Comparison of ENCODE assay signal across 22 cellular contexts in the genomic region with DNA sequence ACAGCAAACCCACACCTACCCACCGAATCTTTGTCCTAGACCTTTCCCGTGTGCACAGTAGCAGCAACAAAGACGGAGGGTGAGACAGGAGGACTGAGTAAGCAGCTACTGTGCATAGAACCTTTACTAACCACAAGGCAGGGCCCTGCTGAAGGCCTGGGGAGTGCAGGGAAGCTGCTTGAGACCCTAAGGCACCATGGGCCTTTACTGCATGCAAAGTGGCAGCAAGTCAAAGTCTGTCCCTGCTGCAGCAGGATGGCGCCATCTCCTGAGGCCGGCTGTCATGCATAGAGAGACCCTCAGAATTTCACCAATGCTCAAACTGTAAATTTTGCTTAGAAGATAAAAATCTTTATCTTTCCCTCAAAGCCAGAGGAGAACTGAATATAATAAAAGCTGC.
DNase-seq lines count a peak whose midpoint lies in the region; FAIRE-seq and TF ChIP-seq lines count a peak whose summit lies in the region.
"Had no signal": no experiment of that assay in that cellular context is flagged by ENCODE, and none has a peak within 500 bp of the region (broad histone marks: within the 10 kb centered on the region; RNA-seq: fewer than 3 reads in every experiment).

No MANE protein-coding gene starts in this region.

- H4K91ac ChIP-seq in H1 (replicated peaks; ENCODE audit: insufficient read length, low read length), result no peak overlapping the region

- DNase-seq in D721Med (ENCODE audit: insufficient read length, low spot score), result no peak
- DNase-seq in H7, result peak; percentile 30
- peak; percentile 18 for DNase-seq in NCI-H69 (lab: John Stamatoyannopoulos, UW)
- peak; percentile 29 to 48 for DNase-seq in H1 (ENCODE audit: low read depth in 1 of 2, low spot score in 2 of 2)
- no peak for DNase-seq in NCI-H446 (lab: John Stamatoyannopoulos, UW)
- DNase-seq in ecto neural progenitor cell (ENCODE audit: low spot score), result no peak
- no peak for DNase-seq in right atrium auricular region (ENCODE audit: low spot score)
- DNase-seq in GM19240 (ENCODE audit: insufficient read length, low spot score), result no peak
- DNase-seq: Calu3, DMS153, DND-41, GM23248, MV-4-11, NCI-H1105 treated with DMSO at 0.1 percent for 48 hours, NCI-H2029, NCI-H2171, NCI-H226, NCI-H510A treated with DMSO at 0.1 percent for 48 hours, NCI-H748 treated with DMSO at 0.1 percent for 48 hours, PC-9 had no signal

- H3K36me3 ChIP-seq in H7 (replicated peaks; ENCODE audit: control insufficient read depth, insufficient read depth, low read length), result no peaks in the 10 kb centered on the region
- no peaks in the 10 kb centered on the region for H3K36me3 ChIP-seq in H1 (ENCODE audit: control insufficient read depth in 2 of 4, insufficient read depth in 4 of 4, low read length in 3 of 4)
- H3K36me3 ChIP-seq in right atrium auricular region, result no peaks in the 10 kb centered on the region
- H3K36me3 ChIP-seq: SJCRH30 had no signal

- POLR2A ChIA-PET in H1 (lab: Charles Lee; ENCODE audit: partially characterized antibody), result no interaction called here

- H2BK5ac ChIP-seq in H1 (ENCODE audit: low read depth, low read length), result no peak overlapping the region

- H3K79me1 ChIP-seq in H1 (ENCODE audit: low read depth, low read length), result no peaks in the 10 kb centered on the region

- H3K23ac ChIP-seq in H1 (ENCODE audit: insufficient read length), result no peak overlapping the region

- H3K4ac ChIP-seq in H1 (replicated peaks; ENCODE audit: insufficient read length, low read depth, low read length), result no peak overlapping the region

- no peak overlapping the region for H3K4me3 ChIP-seq in H7 (ENCODE audit: insufficient read depth, low read depth, low read length)
- H3K4me3 ChIP-seq in H1 (ENCODE audit: extremely low read depth in 1 of 4, insufficient read depth in 2 of 4, low read depth in 3 of 4, low read length in 4 of 4), result no peak overlapping the region
- H3K4me3 ChIP-seq in right atrium auricular region, result no peak overlapping the region
- H3K4me3 ChIP-seq: GM23248, PC-9, SJCRH30 had no signal

- 75% methylated on average over 5 of the region's 5 CpGs; no CpG with 5 or more reads in 1 of the 2 experiments for WGBS in H1 (ENCODE audit: extremely low coverage in 1 of 2, insufficient coverage in 1 of 2, insufficient read length in 1 of 2, insufficient replicate concordance in 2 of 2, low coverage in 1 of 2, low lambda C conversion rate in 2 of 2, missing lambda C conversion rate in 1 of 2), 2 experiments

- peak; percentile 76 to 85 for TF ChIP-seq RAD21 in H1 (IDR thresholded peaks at IDR 0.05 in 1 of 2, conservative IDR thresholded peaks at IDR 0.05 in 1 of 2; ENCODE audit: low read depth in 2 of 2, low read length in 2 of 2)

- no peak overlapping the region for H2AK5ac ChIP-seq in H1 (ENCODE audit: low read depth, low read length)

- no peaks in the 10 kb centered on the region for H3K79me2 ChIP-seq in H1 (ENCODE audit: control insufficient read depth in 1 of 2, insufficient read depth in 2 of 2, low read length in 2 of 2)

- no peak overlapping the region for H3K9ac ChIP-seq in H1 (replicated peaks in 1 of 4; ENCODE audit: extremely low read depth in 1 of 4, low read depth in 3 of 4, low read length in 3 of 4)
- H3K9ac ChIP-seq: GM23248 had no signal

- peak overlapping the region; percentile 85; the same call in 1 of the 2 replicates for H2AFZ ChIP-seq in H1 (ENCODE audit: low read length)
- H2AFZ ChIP-seq: GM23248, PC-9 had no signal

- H3K18ac ChIP-seq in H1 (ENCODE audit: extremely low read depth, low read length), result no peak overlapping the region

- H3K4me1 ChIP-seq in H1 (replicated peaks in 1 of 4; ENCODE audit: control insufficient read depth in 3 of 4, insufficient read depth in 4 of 4, low read length in 3 of 4) (no peaks in the 10 kb centered on the region), right atrium auricular region (no peaks in the 10 kb centered on the region)
- H3K4me1 ChIP-seq: SJCRH30 had no signal

- H3K56ac ChIP-seq in H1 (replicated peaks; ENCODE audit: insufficient read length, low read depth, low read length), result no peak overlapping the region

- no peak overlapping the region for H4K8ac ChIP-seq in H1 (ENCODE audit: extremely low read depth, insufficient read depth, low read length)

- no peak overlapping the region for H2BK15ac ChIP-seq in H1 (ENCODE audit: low read length)

- CTCF ChIA-PET in H1 (lab: Charles Lee; ENCODE audit: partially characterized antibody), result interaction anchor here (0.6 to 2.6 kb wide), 10 partner anchors 9 to 506 kb away, joined by 3 to 13 read pairs (median 3); no protein-coding TSS in a partner anchor

- H3K27ac ChIP-seq in H1 (ENCODE audit: low read depth, low read length) (no peak overlapping the region), right atrium auricular region (no peak overlapping the region)
- H3K27ac ChIP-seq: GM23248, PC-9, SJCRH30 had no signal

- H4K5ac ChIP-seq in H1 (ENCODE audit: insufficient read length, low read depth, low read length), result no peak overlapping the region

- TF ChIP-seq EP300 in H1 (IDR thresholded peaks at IDR 0.05; ENCODE audit: borderline replicate concordance in 1 of 2, low read depth in 2 of 2, low read length in 2 of 2), result no peak

- no peaks in the 10 kb centered on the region for H4K20me1 ChIP-seq in H1 (replicated peaks in 1 of 2; ENCODE audit: control insufficient read depth in 1 of 2, insufficient read depth in 2 of 2, low read length in 2 of 2)

- FAIRE-seq in D721Med (lab: Jason Lieb, UNC), result no peak
- no peak for FAIRE-seq in H1 (lab: Jason Lieb, UNC)
- FAIRE-seq: GM18507 had no signal

- no peak overlapping the region for H2BK20ac ChIP-seq in H1 (ENCODE audit: low read length)

- H3K27me3 ChIP-seq in H7 (ENCODE audit: control insufficient read depth, insufficient read depth, low read length) (no peaks in the 10 kb centered on the region), H1 (replicated peaks in 1 of 4; ENCODE audit: control insufficient read depth in 3 of 4, extremely low read depth in 1 of 4, insufficient read depth in 3 of 4, low read length in 3 of 4) (no peaks in the 10 kb centered on the region), right atrium auricular region (no peaks in the 10 kb centered on the region)
- H3K27me3 ChIP-seq: SJCRH30 had no signal

- no peak overlapping the region for H2BK12ac ChIP-seq in H1 (ENCODE audit: low read depth, low read length)

- H3K9me3 ChIP-seq in H1 (ENCODE audit: insufficient read depth in 2 of 2, low read depth in 1 of 2, low read length in 1 of 2) (peaks cover 19 to 24% of the 10 kb centered on the region in 2 experiments), right atrium auricular region (peaks cover 0 to 26% of the 10 kb centered on the region in 2 donors)
- H3K9me3 ChIP-seq: SJCRH30 had no signal

- H3K23me2 ChIP-seq in H1 (ENCODE audit: low read depth, low read length), result no peaks in the 10 kb centered on the region

- TF ChIP-seq POLR2A in H1 (IDR thresholded peaks at IDR 0.05; ENCODE audit: control extremely low read depth in 1 of 2, low read depth in 2 of 2, low read length in 2 of 2), result no peak

- H3K4me2 ChIP-seq in H1 (ENCODE audit: insufficient read depth in 1 of 2, low read depth in 2 of 2, low read length in 2 of 2), result no peak overlapping the region
- H3K4me2 ChIP-seq: PC-9 had no signal

- peak; percentile 11 for TF ChIP-seq CTCF in D721Med (IDR thresholded peaks at IDR 0.05; ENCODE audit: insufficient read depth, missing control alignments)
- peak; percentile 54 to 62 (median 60) for TF ChIP-seq CTCF in H1 (IDR thresholded peaks at IDR 0.05; ENCODE audit: control extremely low read depth in 1 of 3, insufficient read depth in 1 of 3, low read depth in 1 of 3, low read length in 3 of 3)
- no peak for TF ChIP-seq CTCF in right atrium auricular region (IDR thresholded peaks at IDR 0.05)

- no peak overlapping the region for H2BK120ac ChIP-seq in H1 (replicated peaks; ENCODE audit: low read depth, low read length)

- H3K14ac ChIP-seq in H1 (ENCODE audit: insufficient read length), result no peak overlapping the region

TF ChIP-seq in H1, 55 proteins besides CTCF, POLR2A, EP300 and RAD21 (continues in another document):
- TF ChIP-seq POU5F1 (IDR thresholded peaks at IDR 0.05; ENCODE audit: low read depth, low read length), result no peak
- no peak for TF ChIP-seq TAF1 (IDR thresholded peaks at IDR 0.05; ENCODE audit: low read depth, low read length)
- no peak for TF ChIP-seq NANOG (IDR thresholded peaks at IDR 0.05; ENCODE audit: insufficient read depth, low read depth, low read length, poor library complexity, severe bottlenecking)
- no peak for TF ChIP-seq PHF8 (conservative IDR thresholded peaks at IDR 0.05; ENCODE audit: low read depth, low read length)
- no peak for TF ChIP-seq HDAC2 (IDR thresholded peaks at IDR 0.05; ENCODE audit: borderline replicate concordance in 1 of 2, low read depth in 2 of 2, low read length in 2 of 2)

Comparison
In these comparisons a context has a peak if more than half of its experiments do, and no peak if none do; other contexts are left out.
1. DNase-seq: peak in H7 (single experiment), NCI-H69 (single experiment) and H1 (2 of 2); none in D721Med (single experiment), NCI-H446 (0 of 2), ecto neural progenitor cell (single experiment), right atrium auricular region (single experiment) and GM19240 (single experiment).
2. CTCF ChIP-seq: peak in D721Med (single experiment) and H1 (3 of 3); none in right atrium auricular region (0 of 2).